Comparison of ENCODE assay signal across 25 cellular contexts in the genomic region with DNA sequence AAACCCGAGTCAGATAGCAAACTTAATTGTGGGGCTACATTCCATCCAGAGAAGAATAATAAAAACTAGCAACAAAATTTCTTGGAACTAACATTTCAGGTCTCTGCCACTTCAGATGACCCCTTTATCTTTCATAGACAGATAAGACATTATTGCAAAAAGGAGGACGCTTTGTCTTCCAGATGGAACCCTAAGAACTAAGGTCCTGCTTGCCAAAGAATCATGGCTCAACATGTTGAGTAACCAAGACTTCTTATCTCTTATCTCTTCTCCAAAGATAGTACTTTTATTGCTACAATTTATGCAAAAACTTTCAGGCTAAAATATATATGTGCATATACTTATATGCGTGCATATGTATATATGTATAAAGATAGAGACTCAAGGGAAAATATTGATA.
"Had no signal": no experiment of that assay in that cellular context is flagged by ENCODE, and none has a peak within 500 bp of the region (broad histone marks: within the 10 kb centered on the region; RNA-seq: fewer than 3 reads in every experiment).

No MANE protein-coding gene starts in this region.

- H3K4me1 Mint-ChIP-seq: naive B cell had no signal

- H3K27ac Mint-ChIP-seq: dendritic cell treated with granulocyte-macrophage colony-stimulating factor and Interleukin-4, amounts not matched to agents 40 ng/mL and 50 ng/mL, for 4 days; endodermal cell; mesothelial cell of epicardium; nephron progenitor cell; type B pancreatic cell had no signal

- H3K4me1 ChIP-seq: colonic mucosa, left lung, prostate gland, sigmoid colon, stomach, thyroid gland had no signal

- H3K4me3 Mint-ChIP-seq: dendritic cell treated with granulocyte-macrophage colony-stimulating factor and Interleukin-4, amounts not matched to agents 40 ng/mL and 50 ng/mL, for 4 days; endodermal cell; mesothelial cell of epicardium; naive B cell; nephron progenitor cell; stimulated activated effector memory CD8-positive, alpha-beta T cell treated with anti-CD3 and anti-CD28 coated beads, Interleukin-12 subunit alpha, Interleukin-12 subunit beta, amount 100 ng/mL, for 72 hours; type B pancreatic cell had no signal

- DNase-seq: colonic mucosa; effector CD8-positive, alpha-beta T cell; endodermal cell; foreskin melanocyte; left cardiac atrium; left lung; mesenchymal stem cell; mucosa of descending colon; naive B cell; nephron progenitor cell; nucleus accumbens; right cardiac atrium; sigmoid colon; stimulated activated CD4-positive, alpha-beta T cell treated with anti-CD3 and anti-CD28 coated beads, Interleukin-2, amount 100 ng/mL, for 24 hours; stimulated activated CD4-positive, alpha-beta T cell treated with anti-CD3 and anti-CD28 coated beads, Interleukin-4, amount 100 ng/mL, for 24 hours; stimulated activated naive CD4-positive, alpha-beta T cell treated with Interleukin-2 at 50 U/mL for 16 hours; stomach; thyroid gland had no signal

- H3K27me3 ChIP-seq: colonic mucosa, left lung, sigmoid colon, stomach, thyroid gland had no signal

- H3K9me3 Mint-ChIP-seq: endodermal cell, naive B cell, nephron progenitor cell, type B pancreatic cell had no signal

- H3K9me3 ChIP-seq: colonic mucosa, left lung, mucosa of descending colon, prostate gland, sigmoid colon, stomach, thyroid gland had no signal

- ATAC-seq: esophagus mucosa; left cardiac atrium; left lung; mucosa of descending colon; stimulated activated effector memory CD8-positive, alpha-beta T cell treated with anti-CD3 and anti-CD28 coated beads, Interleukin-12 subunit alpha, Interleukin-12 subunit beta, amount 100 ng/mL, for 72 hours had no signal

- H3K36me3 Mint-ChIP-seq: mesothelial cell of epicardium, naive B cell, type B pancreatic cell had no signal

- H3K27ac ChIP-seq: colonic mucosa, epithelial cell of prostate, left lung, prostate gland, sigmoid colon, stomach, thyroid gland had no signal

- H3K36me3 ChIP-seq: colonic mucosa, left lung, prostate gland, sigmoid colon, stomach, thyroid gland had no signal

- H3K4me3 ChIP-seq: colonic mucosa, left lung, mucosa of descending colon, prostate gland, sigmoid colon, stomach, thyroid gland had no signal
